In genomic region chr3:152398495-152398894, GRCh38 we compare ENCODE assay signal across 13 cellular contexts.
DNase-seq lines count a peak whose midpoint lies in the region; ATAC-seq and TF ChIP-seq lines count a peak whose summit lies in the region.
"Had no signal": no experiment of that assay in that cellular context is flagged by ENCODE, and none has a peak within 500 bp of the region (broad histone marks: within the 10 kb centered on the region; RNA-seq: fewer than 3 reads in every experiment).

No MANE protein-coding gene starts in this region.

- H3K9me3 ChIP-seq in CD4-positive, CD25-positive, alpha-beta regulatory T cell (ENCODE audit: control insufficient read depth in 2 of 2, low read length in 2 of 2), result no peaks in the 10 kb centered on the region

- H3K27ac ChIP-seq in CD4-positive, CD25-positive, alpha-beta regulatory T cell (ENCODE audit: insufficient read depth, low read length, poor library complexity, severe bottlenecking), result peak overlapping the region; percentile 54
- H3K27ac ChIP-seq: foreskin keratinocyte had no signal

- no peak for TF ChIP-seq CTCF in GM12865 (IDR thresholded peaks at IDR 0.05; ENCODE audit: insufficient read depth, low read depth, low read length, missing control alignments)

- peaks cover 39% of the 10 kb centered on the region for H3K36me3 ChIP-seq in CD4-positive, CD25-positive, alpha-beta regulatory T cell (ENCODE audit: control insufficient read depth, insufficient read depth, low read length)

- peak overlapping the region in 2 of 4 donors; percentile 9 to 18 for H3K4me3 Mint-ChIP-seq in CD4-positive, CD25-positive, alpha-beta regulatory T cell
- no peak overlapping the region for H3K4me3 Mint-ChIP-seq in naive B cell

- H3K4me3 ChIP-seq in CD4-positive, CD25-positive, alpha-beta regulatory T cell (ENCODE audit: low read depth, low read length), result peak overlapping the region; percentile 56
- H3K4me3 ChIP-seq in GM12865 (ENCODE audit: low read depth, low read length), result no peak overlapping the region

- no peaks in the 10 kb centered on the region for H3K27me3 Mint-ChIP-seq in CD4-positive, CD25-positive, alpha-beta regulatory T cell
- H3K27me3 Mint-ChIP-seq in naive B cell, result no peaks in the 10 kb centered on the region

- H3K27ac Mint-ChIP-seq in CD4-positive, CD25-positive, alpha-beta regulatory T cell, result peak overlapping the region in 2 of 3 donors; percentile 4 to 48
- H3K27ac Mint-ChIP-seq in activated naive CD4-positive, alpha-beta T cell treated with anti-CD3 and anti-CD28 coated beads, Interleukin-2, amount 50 U/mL, for 72 hours, result peak overlapping the region; percentile 65 to 90
- peak overlapping the region in 4 of 6 donors; percentile 16 to 92 (median 38) for H3K27ac Mint-ChIP-seq in naive B cell

- peaks cover 45% of the 10 kb centered on the region for H3K36me3 Mint-ChIP-seq in CD4-positive, CD25-positive, alpha-beta regulatory T cell
- peaks cover 10 to 49% of the 10 kb centered on the region in 2 donors for H3K36me3 Mint-ChIP-seq in activated naive CD4-positive, alpha-beta T cell treated with anti-CD3 and anti-CD28 coated beads, Interleukin-2, amount 50 U/mL, for 72 hours
- peaks cover 15 to 21% of the 10 kb centered on the region in 2 donors for H3K36me3 Mint-ChIP-seq in naive B cell

- H3K9me3 Mint-ChIP-seq in CD4-positive, CD25-positive, alpha-beta regulatory T cell, result no peaks in the 10 kb centered on the region
- no peaks in the 10 kb centered on the region for H3K9me3 Mint-ChIP-seq in activated naive CD4-positive, alpha-beta T cell treated with anti-CD3 and anti-CD28 coated beads, Interleukin-2, amount 50 U/mL, for 72 hours
- H3K9me3 Mint-ChIP-seq in naive B cell, result no peaks in the 10 kb centered on the region

- ATAC-seq in CD4-positive, CD25-positive, alpha-beta regulatory T cell (ENCODE audit: low read depth in 2 of 2), result peak in 1 of 2 donors; percentile 9
- ATAC-seq in activated naive CD4-positive, alpha-beta T cell treated with anti-CD3 and anti-CD28 coated beads, Interleukin-2, amount 50 U/mL, for 72 hours, result no peak
- ATAC-seq in naive B cell (ENCODE audit: low read depth in 2 of 2) (no peak), HG03139 (IDR thresholded peaks at IDR 0.05; ENCODE audit: unreplicated experiment) (no peak)
- ATAC-seq: foreskin keratinocyte had no signal

- peaks cover 51 to 81% (median 66%) of the 10 kb centered on the region in 4 donors for H3K4me1 Mint-ChIP-seq in CD4-positive, CD25-positive, alpha-beta regulatory T cell
- peaks cover 35 to 66% (median 62%) of the 10 kb centered on the region in 3 donors for H3K4me1 Mint-ChIP-seq in naive B cell

- DNase-seq in CD4-positive, CD25-positive, alpha-beta regulatory T cell, result no peak
- peak; percentile 26 for DNase-seq in GM12865 (ENCODE audit: low read depth)
- no peak for DNase-seq in activated naive CD4-positive, alpha-beta T cell treated with anti-CD3 and anti-CD28 coated beads, Interleukin-2, amount 50 U/mL, for 72 hours (ENCODE audit: low spot score in 2 of 2)
- DNase-seq in naive B cell, result no peak
- DNase-seq in T-helper 1 cell, result no peak
- DNase-seq in NK-92 treated with Interleukin-12 subunit alpha and Interleukin-12 subunit beta, amount 100 ng/mL, for 24 hours (lab: John Stamatoyannopoulos, UW), result no peak
- no peak for DNase-seq in activated gamma-delta T cell treated with Interleukin-2 at 50 U/mL for 16 hours
- DNase-seq: foreskin keratinocyte, H7, midbrain, MV-4-11, RPMI8226 had no signal

- H3K4me1 ChIP-seq in CD4-positive, CD25-positive, alpha-beta regulatory T cell (ENCODE audit: control insufficient read depth, insufficient read depth, low read length, poor library complexity, severe bottlenecking), result peaks cover 63% of the 10 kb centered on the region

- no peaks in the 10 kb centered on the region for H3K27me3 ChIP-seq in CD4-positive, CD25-positive, alpha-beta regulatory T cell (ENCODE audit: control insufficient read depth, insufficient read depth, low read length)
- H3K27me3 ChIP-seq: foreskin keratinocyte had no signal

Comparison
In these comparisons a context has a peak if more than half of its experiments do, and no peak if none do; other contexts are left out.
1. H3K27ac Mint-ChIP-seq: peak in every context shown above with its lines; median percentile 78 in activated naive CD4-positive, alpha-beta T cell treated with anti-CD3 and anti-CD28 coated beads, Interleukin-2, amount 50 U/mL, for 72 hours; 38 in naive B cell; 26 in CD4-positive, CD25-positive, alpha-beta regulatory T cell.